18 cellular contexts compared by ENCODE assay signal in the genomic region with DNA sequence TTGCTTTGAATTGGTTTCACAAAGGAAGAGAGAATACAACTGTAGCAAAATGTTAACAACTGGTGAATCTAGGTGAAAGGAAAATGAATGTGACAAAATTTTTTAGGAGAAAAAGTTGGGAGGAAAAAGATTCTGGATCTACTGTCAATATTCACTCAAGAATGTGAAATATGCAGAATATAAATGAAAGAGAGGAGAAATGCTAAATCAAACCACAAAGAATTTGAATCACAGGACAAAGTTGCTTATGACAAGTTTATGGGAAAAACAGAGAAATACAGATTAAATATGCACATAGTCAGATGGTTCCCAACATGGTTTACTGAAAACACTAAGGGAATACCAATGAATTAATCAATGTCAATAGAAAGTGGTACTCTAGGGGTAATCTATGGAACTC. TPM values are rescaled to one million over a fixed set of nuclear protein-coding genes. Genes with fewer than 3 reads are reported as not detected.
DNase-seq lines count a peak whose midpoint lies in the region; ATAC-seq and TF ChIP-seq lines count a peak whose summit lies in the region.
"Had no signal": no experiment of that assay in that cellular context is flagged by ENCODE, and none has a peak within 500 bp of the region (broad histone marks: within the 10 kb centered on the region; RNA-seq: fewer than 3 reads in every experiment).

No MANE protein-coding gene starts in this region.

- H3K4me1 Mint-ChIP-seq in nephron progenitor cell, result no peaks in the 10 kb centered on the region

- POLR2A ChIA-PET in IMR-90 (lab: Charles Lee; ENCODE audit: unreplicated experiment), result no interaction called here

- dilution Hi-C loops in IMR-90 (cut with HindIII; ENCODE audit: low sequenced_read_pairs, unreplicated experiment), result no loop called here

- peak; percentile 27; the same call in 1 of the 2 replicates for ATAC-seq in IMR-90 (ENCODE audit: low read depth)
- ATAC-seq in GM18520 (IDR thresholded peaks at IDR 0.05; ENCODE audit: unreplicated experiment), result no peak
- ATAC-seq: HCT116 had no signal

- no peaks in the 10 kb centered on the region for H3K27me3 ChIP-seq in IMR-90 (ENCODE audit: control insufficient read depth, insufficient read depth, low read length)
- H3K27me3 ChIP-seq in right atrium auricular region, result no peaks in the 10 kb centered on the region
- H3K27me3 ChIP-seq: SJCRH30 had no signal

- no peak overlapping the region for H3K4me3 Mint-ChIP-seq in nephron progenitor cell
- H3K4me3 Mint-ChIP-seq: CD4-positive, alpha-beta T cell had no signal

- no peak overlapping the region for H2AK5ac ChIP-seq in IMR-90 (ENCODE audit: low read depth, low read length)

- H3K4me2 ChIP-seq in IMR-90 (ENCODE audit: low read depth, low read length), result no peak overlapping the region

- no peak overlapping the region for H2BK15ac ChIP-seq in IMR-90 (ENCODE audit: low read depth, low read length)

- DNase-seq in AG20443 (ENCODE audit: low spot score) (peak; percentile 10), IMR-90 (peak; percentile 6), choroid plexus epithelial cell (ENCODE audit: low read depth) (peak; percentile 57), nephron progenitor cell (no peak), T-helper 2 cell (no peak), right atrium auricular region (ENCODE audit: low spot score) (no peak), occipital lobe (lab: John Stamatoyannopoulos, UW) (no peak)
- DNase-seq: CD4-positive, alpha-beta T cell; DND-41; KBM-7; NCI-H1092; NCI-H2107; NCI-H345; NCI-H526 treated with DMSO at 0.1 percent for 48 hours; SJCRH30 had no signal

- H3K4me3 ChIP-seq in IMR-90 (ENCODE audit: insufficient read depth, low read depth, low read length) (no peak overlapping the region), choroid plexus epithelial cell (ENCODE audit: low read depth, low read length) (no peak overlapping the region), right atrium auricular region (no peak overlapping the region)
- H3K4me3 ChIP-seq: SJCRH30 had no signal

- no peak overlapping the region for H3K4ac ChIP-seq in IMR-90 (ENCODE audit: low read depth, low read length)

- no TSS peak for BruUV-seq in IMR-90 (replicated peaks; lab: Mats Ljungman, UMichigan)

- no peaks in the 10 kb centered on the region for H4K20me1 ChIP-seq in IMR-90 (ENCODE audit: insufficient read depth, low read length)

- peaks cover 2% of the 10 kb centered on the region; the same call in 1 of the 2 replicates for H3K9me1 ChIP-seq in IMR-90 (ENCODE audit: insufficient read depth, low read length)

- intact Hi-C loops in IMR-90 (cut with micrococcal nuclease), result no loop called here

- no peak overlapping the region for H2BK20ac ChIP-seq in IMR-90 (ENCODE audit: low read depth, low read length)

- H2AK9ac ChIP-seq in IMR-90 (replicated peaks; ENCODE audit: low read depth, low read length, poor library complexity), result no peak overlapping the region

- TF ChIP-seq CTCF in IMR-90 (conservative IDR thresholded peaks at IDR 0.05; ENCODE audit: low read depth, low read length), result no peak
- no peak for TF ChIP-seq CTCF in choroid plexus epithelial cell (conservative IDR thresholded peaks at IDR 0.05; ENCODE audit: low read depth, low read length)
- no peak for TF ChIP-seq CTCF in nephron progenitor cell (IDR thresholded peaks at IDR 0.05)
- TF ChIP-seq CTCF in right atrium auricular region (IDR thresholded peaks at IDR 0.05), result no peak

- 0 out of 2 replicates have a peak, but pooled peaks cover 2% of the 10 kb centered on the region for H3K9me3 ChIP-seq in IMR-90 (ENCODE audit: control insufficient read depth, insufficient read depth, low read length)
- H3K9me3 ChIP-seq in right atrium auricular region, result peaks cover 0 to 13% of the 10 kb centered on the region in 2 donors
- H3K9me3 ChIP-seq: SJCRH30 had no signal

- no peak overlapping the region for H3K9ac ChIP-seq in IMR-90 (ENCODE audit: low read depth, low read length)

- H3K27ac ChIP-seq in IMR-90 (ENCODE audit: insufficient read depth, low read length) (no peak overlapping the region), right atrium auricular region (no peak overlapping the region)
- H3K27ac ChIP-seq: RWPE1, SJCRH30 had no signal

- peak overlapping the region; percentile 1 for H3K27ac Mint-ChIP-seq in nephron progenitor cell
- H3K27ac Mint-ChIP-seq: CD4-positive, alpha-beta T cell had no signal

- CTCF ChIA-PET in IMR-90 (lab: Yijun Ruan, JAX), result no interaction called here

- no peak overlapping the region for H3K23ac ChIP-seq in IMR-90 (ENCODE audit: low read depth, low read length)

- H3K14ac ChIP-seq in IMR-90 (replicated peaks; ENCODE audit: low read depth, low read length), result no peak overlapping the region

- in situ Hi-C loops in IMR-90 (cut with MboI; ENCODE audit: low sequenced_read_pairs), result no loop called here

- no peak overlapping the region for H3K18ac ChIP-seq in IMR-90 (ENCODE audit: low read depth, low read length)

- no peak overlapping the region for H2BK120ac ChIP-seq in IMR-90 (ENCODE audit: low read depth, low read length)

- peaks cover 2% of the 10 kb centered on the region; the same call in 1 of the 2 replicates for H3K4me1 ChIP-seq in IMR-90 (ENCODE audit: control insufficient read depth, insufficient read depth, low read length)
- no peaks in the 10 kb centered on the region for H3K4me1 ChIP-seq in right atrium auricular region
- H3K4me1 ChIP-seq: SJCRH30 had no signal

- H4K8ac ChIP-seq in IMR-90 (ENCODE audit: low read depth in 2 of 2, low read length in 2 of 2), result no peak overlapping the region

- H3K79me1 ChIP-seq in IMR-90 (ENCODE audit: low read depth in 1 of 2, low read length in 2 of 2), result no peaks in the 10 kb centered on the region

- no peak overlapping the region for H2BK5ac ChIP-seq in IMR-90 (ENCODE audit: low read depth, low read length, poor library complexity, severe bottlenecking)

- no peaks in the 10 kb centered on the region for H3K27me3 Mint-ChIP-seq in nephron progenitor cell (ENCODE audit: low read depth, poor library complexity)
- H3K27me3 Mint-ChIP-seq: CD4-positive, alpha-beta T cell had no signal

- TF ChIP-seq RAD21 in IMR-90 (IDR thresholded peaks at IDR 0.05; ENCODE audit: low read length), result no peak

- H3K36me3 ChIP-seq in IMR-90 (ENCODE audit: control insufficient read depth, insufficient read depth, low read length) (no peaks in the 10 kb centered on the region), right atrium auricular region (peaks cover 7% of the 10 kb centered on the region)
- H3K36me3 ChIP-seq: SJCRH30 had no signal

- TF ChIP-seq POLR2A in IMR-90 (IDR thresholded peaks at IDR 0.05; ENCODE audit: low read depth, low read length), result no peak

- peaks cover 55% of the 10 kb centered on the region for H3K36me3 Mint-ChIP-seq in nephron progenitor cell (ENCODE audit: low read depth)

- H2AFZ ChIP-seq in IMR-90 (replicated peaks; ENCODE audit: low read length, poor library complexity), result no peak overlapping the region

- H4K5ac ChIP-seq in IMR-90 (ENCODE audit: low read depth, low read length), result no peak overlapping the region

- H4K91ac ChIP-seq in IMR-90 (ENCODE audit: insufficient read depth, low read depth, low read length), result no peak overlapping the region

- H3K56ac ChIP-seq in IMR-90 (ENCODE audit: extremely low read depth, insufficient read depth, low read length), result no peak overlapping the region

- peaks cover 22% of the 10 kb centered on the region for H3K9me3 Mint-ChIP-seq in nephron progenitor cell

TF ChIP-seq in IMR-90, 13 proteins besides CTCF, POLR2A, EP300 and RAD21:
- no peak for TF ChIP-seq NFE2L2 (IDR thresholded peaks at IDR 0.05; ENCODE audit: low read depth, low read length)
- TF ChIP-seq MAFK (IDR thresholded peaks at IDR 0.05; ENCODE audit: low read depth, low read length), result no peak
- no peak for TF ChIP-seq FOS (IDR thresholded peaks at IDR 0.05; ENCODE audit: low read depth, low read length)
- TF ChIP-seq SMC3 (IDR thresholded peaks at IDR 0.05; ENCODE audit: low read depth, low read length), result no peak
- TF ChIP-seq, protein P1, sequence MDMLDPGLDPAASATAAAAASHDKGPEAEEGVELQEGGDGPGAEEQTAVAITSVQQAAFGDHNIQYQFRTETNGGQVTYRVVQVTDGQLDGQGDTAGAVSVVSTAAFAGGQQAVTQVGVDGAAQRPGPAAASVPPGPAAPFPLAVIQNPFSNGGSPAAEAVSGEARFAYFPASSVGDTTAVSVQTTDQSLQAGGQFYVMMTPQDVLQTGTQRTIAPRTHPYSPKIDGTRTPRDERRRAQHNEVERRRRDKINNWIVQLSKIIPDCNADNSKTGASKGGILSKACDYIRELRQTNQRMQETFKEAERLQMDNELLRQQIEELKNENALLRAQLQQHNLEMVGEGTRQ (IDR thresholded peaks at IDR 0.05; ENCODE audit: low read depth, low read length), result no peak
- no peak for TF ChIP-seq BHLHE40 (IDR thresholded peaks at IDR 0.05; ENCODE audit: low read depth, low read length)

RNA-seq across cellular contexts. Expression of gene C3orf33, which starts 27.6 kb away (rescaled TPM):
- 0.72 and 1.1 TPM in 2 replicates for total RNA-seq in IMR-90 (2012; rRNA removed)
- polyA plus RNA-seq in IMR-90 (2012; rRNA removed), result 0.90 and 1.2 TPM in 2 replicates
- 0.55 and 1.2 TPM in 2 replicates for polyA plus RNA-seq in IMR-90 (2012; cell fraction: cytosol; rRNA removed)
- 0.22 and 0.94 TPM in 2 replicates for polyA plus RNA-seq in IMR-90 (2012; cell fraction: nucleus; rRNA removed; ENCODE audit: low replicate concordance)
- 1 to 10 TPM; 5.3 to 9.4 TPM for total RNA-seq in right atrium auricular region
- total RNA-seq in occipital lobe, result 12.3 TPM

RNA-seq across cellular contexts. Expression of gene PLCH1, which starts 33.6 kb away (rescaled TPM):
- total RNA-seq in IMR-90 (2012; rRNA removed) (not detected in 2 replicates), right atrium auricular region (1 to 10 TPM; 1.4 to 1.5 TPM), occipital lobe (10.9 TPM)
- polyA plus RNA-seq in IMR-90 (2012; rRNA removed), result not detected in 2 replicates
- not detected in 2 replicates for polyA plus RNA-seq in IMR-90 (2012; cell fraction: cytosol; rRNA removed)
- polyA plus RNA-seq in IMR-90 (2012; cell fraction: nucleus; rRNA removed; ENCODE audit: low replicate concordance), result not detected in 2 replicates

Comparison
In these comparisons a context has a peak if more than half of its experiments do, and no peak if none do; other contexts are left out.
1. DNase-seq: peak in AG20443 (single experiment), IMR-90 (single experiment) and choroid plexus epithelial cell (single experiment); none in nephron progenitor cell (single experiment), T-helper 2 cell (0 of 5), right atrium auricular region (single experiment) and occipital lobe (single experiment).